In genomic region chr10:75640803-75641202, GRCh38 we compare ENCODE assay signal across 25 cellular contexts.
"Had no signal": no experiment of that assay in that cellular context is flagged by ENCODE, and none has a peak within 500 bp of the region (broad histone marks: within the 10 kb centered on the region; RNA-seq: fewer than 3 reads in every experiment).

No MANE protein-coding gene starts in this region.

- H3K36me3 ChIP-seq: esophagus squamous epithelium, heart right ventricle, spleen, suprapubic skin, tibial artery, WERI-Rb-1 had no signal

- H3K36me3 Mint-ChIP-seq: naive thymus-derived CD8-positive, alpha-beta T cell had no signal

- H3K9me3 Mint-ChIP-seq: activated CD4-positive, alpha-beta memory T cell treated with anti-CD3 and anti-CD28 coated beads, Interleukin-2, amount 10 ng/mL, durations not matched to agents 7 days and 5 days; activated CD4-positive, alpha-beta T cell treated with anti-CD3 and anti-CD28 coated beads, Interleukin-2, amount 10 ng/mL, durations not matched to agents 7 days and 5 days; activated T-cell treated with anti-CD3 and anti-CD28 coated beads, Interleukin-2, amount 50 U/mL, for 4 hours; activated T-helper 17 cell treated with anti-CD3 and anti-CD28 coated beads, Interleukin-2, amount 50 U/mL, for 72 hours; naive thymus-derived CD8-positive, alpha-beta T cell; T-helper 1 cell treated with Interleukin-12 subunit alpha and Interleukin-12 subunit beta and Interleukin-4 antibody, amounts not matched to agents 30 μg/mL and 1 μg/mL, for 36 hours had no signal

- H3K4me3 Mint-ChIP-seq: activated CD4-positive, alpha-beta memory T cell treated with anti-CD3 and anti-CD28 coated beads, Interleukin-2, amount 10 ng/mL, durations not matched to agents 7 days and 5 days; activated CD4-positive, alpha-beta T cell treated with anti-CD3 and anti-CD28 coated beads, Interleukin-2, amount 10 ng/mL, durations not matched to agents 7 days and 5 days; activated T-cell treated with anti-CD3 and anti-CD28 coated beads, Interleukin-2, amount 50 U/mL, for 4 hours; activated T-helper 17 cell treated with anti-CD3 and anti-CD28 coated beads, Interleukin-2, amount 50 U/mL, for 72 hours; naive thymus-derived CD8-positive, alpha-beta T cell; T-helper 1 cell treated with Interleukin-12 subunit alpha and Interleukin-12 subunit beta and Interleukin-4 antibody, amounts not matched to agents 30 μg/mL and 1 μg/mL, for 36 hours had no signal

- H3K27ac Mint-ChIP-seq: activated CD4-positive, alpha-beta memory T cell treated with anti-CD3 and anti-CD28 coated beads, Interleukin-2, amount 10 ng/mL, durations not matched to agents 7 days and 5 days; activated CD4-positive, alpha-beta T cell treated with anti-CD3 and anti-CD28 coated beads, Interleukin-2, amount 10 ng/mL, durations not matched to agents 7 days and 5 days; activated T-helper 17 cell treated with anti-CD3 and anti-CD28 coated beads, Interleukin-2, amount 50 U/mL, for 72 hours; T-helper 1 cell treated with Interleukin-12 subunit alpha and Interleukin-12 subunit beta and Interleukin-4 antibody, amounts not matched to agents 30 μg/mL and 1 μg/mL, for 36 hours had no signal

- ATAC-seq: activated T-cell treated with anti-CD3 and anti-CD28 coated beads, Interleukin-2, amount 50 U/mL, for 4 hours; activated T-helper 17 cell treated with anti-CD3 and anti-CD28 coated beads, Interleukin-2, amount 50 U/mL, for 72 hours; heart right ventricle; naive thymus-derived CD8-positive, alpha-beta T cell had no signal

- H3K4me1 ChIP-seq: heart right ventricle, spleen, suprapubic skin, tibial artery had no signal

- H3K27me3 ChIP-seq: heart right ventricle, spleen, suprapubic skin, tibial artery had no signal

- H3K4me3 ChIP-seq: esophagus squamous epithelium, heart right ventricle, spleen, suprapubic skin, tibial artery had no signal

- H3K9me3 ChIP-seq: esophagus squamous epithelium, heart right ventricle, spleen, suprapubic skin, tibial artery had no signal

- H3K4me1 Mint-ChIP-seq: activated CD4-positive, alpha-beta memory T cell treated with anti-CD3 and anti-CD28 coated beads, Interleukin-2, amount 10 ng/mL, durations not matched to agents 7 days and 5 days; activated CD4-positive, alpha-beta T cell treated with anti-CD3 and anti-CD28 coated beads, Interleukin-2, amount 10 ng/mL, durations not matched to agents 7 days and 5 days; activated T-helper 17 cell treated with anti-CD3 and anti-CD28 coated beads, Interleukin-2, amount 50 U/mL, for 72 hours; naive thymus-derived CD8-positive, alpha-beta T cell had no signal

- DNase-seq: activated CD4-positive, alpha-beta memory T cell treated with anti-CD3 and anti-CD28 coated beads, Interleukin-2, amount 10 ng/mL, durations not matched to agents 7 days and 5 days; activated CD4-positive, alpha-beta T cell treated with anti-CD3 and anti-CD28 coated beads, Interleukin-2, amount 10 ng/mL, durations not matched to agents 7 days and 5 days; activated CD4-positive, CD25-positive, alpha-beta regulatory T cell treated with anti-CD3 and anti-CD28 coated beads, Interleukin-2, amount 50 U/mL, for 72 hours; activated gamma-delta T cell treated with Interleukin-2 at 50 U/mL for 16 hours; activated naive CD4-positive, alpha-beta T cell treated with anti-CD3 and anti-CD28 coated beads, Interleukin-2, amount 50 U/mL, for 16 hours; activated T-cell treated with anti-CD3 and anti-CD28 coated beads, Interleukin-2, amount 50 U/mL, for 4 hours; amniotic stem cell; caudate nucleus; dermis blood vessel endothelial cell; effector CD4-positive, alpha-beta T cell; esophagus squamous epithelium; foreskin melanocyte; heart right ventricle; naive thymus-derived CD8-positive, alpha-beta T cell; posterior cingulate gyrus; right cardiac atrium; spleen; stimulated activated naive CD4-positive, alpha-beta T cell; SW 1271; T-helper 9 cell; tibial artery; WERI-Rb-1 had no signal

- H3K27ac ChIP-seq: esophagus squamous epithelium, heart right ventricle, spleen, suprapubic skin, tibial artery, WERI-Rb-1 had no signal
